21 cellular contexts compared by ENCODE assay signal in genomic region chr7:138254444-138254843, GRCh38.
"Had no signal": no experiment of that assay in that cellular context is flagged by ENCODE, and none has a peak within 500 bp of the region (broad histone marks: within the 10 kb centered on the region; RNA-seq: fewer than 3 reads in every experiment).

No MANE protein-coding gene starts in this region.

- H3K27ac Mint-ChIP-seq: natural killer cell had no signal

- H3K4me1 ChIP-seq: psoas muscle, thyroid gland, uterus had no signal

- ATAC-seq: left ventricle myocardium superior, lower lobe of right lung, natural killer cell, psoas muscle, right cardiac atrium had no signal

- H3K9me3 Mint-ChIP-seq: natural killer cell had no signal

- FAIRE-seq: colon, frontal cortex, keratinocyte had no signal

- H3K27ac ChIP-seq: dorsolateral prefrontal cortex, lower lobe of right lung, ovary, psoas muscle, skin epidermis, spleen, stomach, thyroid gland, upper lobe of left lung, uterus had no signal

- H3K27me3 ChIP-seq: dorsolateral prefrontal cortex, ovary, spleen, stomach, thyroid gland, upper lobe of left lung, uterus had no signal

- H3K9me3 ChIP-seq: lower lobe of right lung, ovary, psoas muscle, stomach, thyroid gland, upper lobe of left lung, uterus had no signal

- DNase-seq: dorsolateral prefrontal cortex; effector CD4-positive, alpha-beta T cell; hypothalamus; left ventricle myocardium superior; lower lobe of right lung; natural killer cell; ovary; posterior cingulate gyrus; psoas muscle; right cardiac atrium; spleen; stimulated activated CD4-positive, alpha-beta T cell treated with anti-CD3 and anti-CD28 coated beads, Interleukin-4, amount 100 ng/mL, for 4 hours; stimulated activated naive CD4-positive, alpha-beta T cell; stomach; thyroid gland; upper lobe of left lung; uterus had no signal

- H3K4me3 ChIP-seq: dorsolateral prefrontal cortex, lower lobe of right lung, ovary, psoas muscle, skin epidermis, spleen, stomach, thyroid gland, upper lobe of left lung, uterus had no signal

- H3K4me3 Mint-ChIP-seq: natural killer cell had no signal

- H3K36me3 Mint-ChIP-seq: natural killer cell had no signal

- H3K36me3 ChIP-seq: lower lobe of right lung, ovary, spleen, stomach, thyroid gland, upper lobe of left lung, uterus had no signal
